ENCODE assay signal across 10 cellular contexts in the genomic region with DNA sequence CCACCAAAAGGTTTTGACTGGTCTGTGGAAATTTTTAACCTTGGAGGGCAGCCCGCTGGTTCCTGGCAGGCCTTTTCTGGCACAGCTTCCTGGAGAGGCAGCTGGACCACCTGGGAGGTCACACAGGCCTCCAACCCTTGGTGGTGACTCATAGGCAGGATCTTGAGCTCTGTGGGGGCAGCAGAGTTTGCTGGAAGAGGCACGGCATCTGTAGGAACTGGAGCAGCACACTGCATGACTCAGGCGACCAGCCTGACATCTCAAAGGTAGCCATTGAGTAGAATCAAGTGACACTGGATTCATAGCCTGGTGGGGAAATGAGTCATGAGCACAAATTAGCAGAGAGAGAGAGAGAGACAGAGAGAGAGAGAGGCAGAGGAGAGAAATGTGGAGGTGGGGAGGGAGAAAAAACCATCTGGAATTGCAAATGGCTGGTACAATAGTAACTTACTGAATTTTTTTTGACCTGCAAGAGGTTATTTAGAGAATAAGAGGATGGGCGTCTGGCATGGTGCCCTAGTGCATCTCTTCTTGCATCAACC. TPM values are rescaled to one million over a fixed set of nuclear protein-coding genes. Genes with fewer than 3 reads are reported as not detected.
DNase-seq lines count a peak whose midpoint lies in the region; ATAC-seq and TF ChIP-seq lines count a peak whose summit lies in the region.
"Had no signal": no experiment of that assay in that cellular context is flagged by ENCODE, and none has a peak within 500 bp of the region (broad histone marks: within the 10 kb centered on the region; RNA-seq: fewer than 3 reads in every experiment).

No MANE protein-coding gene starts in this region.

- H3K9me3 Mint-ChIP-seq in chondrocyte (ENCODE audit: low read depth) (peaks cover 6% of the 10 kb centered on the region), osteocyte (ENCODE audit: unreplicated experiment) (no peaks in the 10 kb centered on the region)
- H3K9me3 Mint-ChIP-seq: memory B cell had no signal

- 55 to 75% (median 59%) methylated on average over 4 of the region's 4 CpGs for WGBS in spleen, 5 donors

- H3K4me3 Mint-ChIP-seq in chondrocyte (ENCODE audit: unreplicated experiment), result no peak overlapping the region
- H3K4me3 Mint-ChIP-seq in osteocyte (ENCODE audit: unreplicated experiment), result no peak overlapping the region
- H3K4me3 Mint-ChIP-seq: memory B cell had no signal

- H3K9me3 ChIP-seq in spleen, result no peaks in the 10 kb centered on the region

- H3K36me3 ChIP-seq in spleen, result no peaks in the 10 kb centered on the region

- no peak for ATAC-seq in GM21576 (IDR thresholded peaks at IDR 0.05; ENCODE audit: unreplicated experiment)
- ATAC-seq in GM19023 (IDR thresholded peaks at IDR 0.05; ENCODE audit: unreplicated experiment), result no peak

- TF ChIP-seq CTCF in chondrocyte (IDR thresholded peaks at IDR 0.05), result no peak
- no peak for TF ChIP-seq CTCF in osteocyte (IDR thresholded peaks at IDR 0.05)
- TF ChIP-seq CTCF in spleen (IDR thresholded peaks at IDR 0.05 in 8 of 11, conservative IDR thresholded peaks at IDR 0.05 in 3 of 11), result no peak

- no peak for TF ChIP-seq POLR2A in spleen (IDR thresholded peaks at IDR 0.05)

- no peaks in the 10 kb centered on the region for H3K27me3 Mint-ChIP-seq in chondrocyte (ENCODE audit: low read depth)
- peaks cover 3% of the 10 kb centered on the region for H3K27me3 Mint-ChIP-seq in osteocyte (ENCODE audit: unreplicated experiment)

- DNase-seq in GM03348 (ENCODE audit: low spot score) (peak; percentile 82), NCI-H460 (ENCODE audit: extremely low read depth, low read depth) (peak; percentile 31), chondrocyte (ENCODE audit: low spot score) (no peak), osteocyte (ENCODE audit: extremely low spot score, unreplicated experiment) (no peak), spleen (no peak)
- no peak for DNase-seq in effector CD8-positive, alpha-beta T cell (lab: John Stamatoyannopoulos, UW)

- H3K4me1 Mint-ChIP-seq in chondrocyte (ENCODE audit: low read depth) (peaks cover 42% of the 10 kb centered on the region), osteocyte (ENCODE audit: unreplicated experiment) (peaks cover 26% of the 10 kb centered on the region)
- H3K4me1 Mint-ChIP-seq: memory B cell had no signal

- peaks cover 0 to 26% (median 0%) of the 10 kb centered on the region in 7 donors for H3K27me3 ChIP-seq in spleen (replicated peaks in 1 of 7)

- no peak overlapping the region for H3K4me3 ChIP-seq in spleen
- H3K4me3 ChIP-seq: SK-N-MC had no signal

- peaks cover 0 to 12% (median 0%) of the 10 kb centered on the region in 6 donors for H3K4me1 ChIP-seq in spleen

- no peaks in the 10 kb centered on the region for H3K36me3 Mint-ChIP-seq in chondrocyte (ENCODE audit: low read depth)
- H3K36me3 Mint-ChIP-seq in osteocyte (ENCODE audit: unreplicated experiment), result no peaks in the 10 kb centered on the region
- H3K36me3 Mint-ChIP-seq: memory B cell had no signal

- H3K27ac Mint-ChIP-seq in chondrocyte (ENCODE audit: unreplicated experiment), result peak overlapping the region; percentile 90
- peak overlapping the region; percentile 37 for H3K27ac Mint-ChIP-seq in osteocyte (ENCODE audit: unreplicated experiment)
- H3K27ac Mint-ChIP-seq: memory B cell had no signal

- no peak overlapping the region for H3K27ac ChIP-seq in spleen
- H3K27ac ChIP-seq: SK-N-MC had no signal

- intact Hi-C loops in spleen (cut with DNase I; ENCODE audit: low total_unique reads), result loop anchor here (5.0 to 10.0 kb wide), 2 partner anchors 120 to 528 kb away; no protein-coding TSS in a partner anchor

RNA-seq across cellular contexts. Expression of a gene that starts 57.4 kb away (rescaled TPM):
- not detected in 2 replicates for total RNA-seq in NCI-H460 (2014; rRNA removed; shearing (Covaris generic))
- polyA plus RNA-seq in NCI-H460 (2014; cell fraction: nucleus; rRNA removed), result 0.11 and 0.96 TPM in 2 replicates
- total RNA-seq in chondrocyte (0.15 TPM in 1 of 3 replicates, not detected in the others), osteocyte (not detected in 2 replicates), spleen (not detected)
- under 1 TPM in 2 of 3 donors, not detected in 1; 0.02 to 0.06 TPM for polyA plus RNA-seq in spleen

Comparison
In these comparisons a context has a peak if more than half of its experiments do, and no peak if none do; other contexts are left out.
1. DNase-seq: peak in GM03348 (single experiment) and NCI-H460 (single experiment); none in chondrocyte (single experiment), osteocyte (single experiment), effector CD8-positive, alpha-beta T cell (single experiment) and spleen (single experiment).